Comparison of ENCODE assay signal across 16 cellular contexts in the genomic region with DNA sequence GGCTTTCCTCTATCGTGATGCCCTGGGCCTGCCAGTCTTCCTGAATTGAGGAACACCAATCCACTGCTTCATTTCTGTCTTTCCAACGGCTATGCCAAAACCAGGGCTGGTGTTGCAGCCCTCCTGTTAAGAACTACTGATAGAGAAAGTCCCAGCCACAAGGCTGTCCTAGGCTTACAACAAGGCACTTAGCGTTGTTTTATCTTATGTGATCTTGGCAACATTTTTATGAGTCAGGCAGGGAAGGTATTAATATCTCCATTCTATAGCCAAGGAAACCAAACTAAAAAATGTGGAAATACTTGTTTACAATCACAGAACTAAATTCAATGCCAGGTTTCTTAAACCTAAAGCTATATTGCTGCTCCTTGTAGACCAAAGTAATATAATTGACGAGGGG.
DNase-seq lines count a peak whose midpoint lies in the region; ATAC-seq and TF ChIP-seq lines count a peak whose summit lies in the region.
"Had no signal": no experiment of that assay in that cellular context is flagged by ENCODE, and none has a peak within 500 bp of the region (broad histone marks: within the 10 kb centered on the region; RNA-seq: fewer than 3 reads in every experiment).

No MANE protein-coding gene starts in this region.

- H3K4me1 Mint-ChIP-seq in activated T-helper 17 cell treated with anti-CD3 and anti-CD28 coated beads, Interleukin-2, amount 50 U/mL, for 72 hours = no peaks in the 10 kb centered on the region
- H3K4me1 Mint-ChIP-seq: IgD-negative memory B cell had no signal

- peaks cover 6% of the 10 kb centered on the region for H3K27me3 Mint-ChIP-seq in activated T-helper 17 cell treated with anti-CD3 and anti-CD28 coated beads, Interleukin-2, amount 50 U/mL, for 72 hours

- no peak overlapping the region for H3K4me3 Mint-ChIP-seq in activated T-helper 17 cell treated with anti-CD3 and anti-CD28 coated beads, Interleukin-2, amount 50 U/mL, for 72 hours
- H3K4me3 Mint-ChIP-seq: IgD-negative memory B cell had no signal

- no peaks in the 10 kb centered on the region for H3K27me3 ChIP-seq in SK-N-SH (ENCODE audit: insufficient read depth)
- no peaks in the 10 kb centered on the region for H3K27me3 ChIP-seq in smooth muscle cell (ENCODE audit: low read depth)
- H3K27me3 ChIP-seq: BLaER1 treated with 17β-estradiol and CSF1 and Interleukin-3, amounts not matched to agents 10 nM and 100 nM; Peyer's patch had no signal

- H3K4me1 ChIP-seq in SK-N-SH (ENCODE audit: control insufficient read depth in 1 of 2, insufficient read depth in 2 of 2, low read depth in 1 of 2, low read length in 1 of 2) = no peaks in the 10 kb centered on the region
- H3K4me1 ChIP-seq in smooth muscle cell (ENCODE audit: low read depth) = peaks cover 3% of the 10 kb centered on the region
- H3K4me1 ChIP-seq: BLaER1 treated with 17β-estradiol and CSF1 and Interleukin-3, amounts not matched to agents 10 nM and 100 nM; Peyer's patch had no signal

- TF ChIP-seq EP300 in SK-N-SH (IDR thresholded peaks at IDR 0.05; ENCODE audit: borderline replicate concordance in 1 of 2, low read depth in 1 of 2, low read length in 1 of 2) = no peak

- H3K36me3 ChIP-seq in SK-N-SH (replicated peaks in 1 of 2; ENCODE audit: control insufficient read depth in 1 of 2, insufficient read depth in 2 of 2, low read length in 1 of 2) (no peaks in the 10 kb centered on the region), smooth muscle cell (ENCODE audit: low read depth) (no peaks in the 10 kb centered on the region)
- H3K36me3 ChIP-seq: BLaER1 treated with 17β-estradiol and CSF1 and Interleukin-3, amounts not matched to agents 10 nM and 100 nM; Peyer's patch had no signal

- peaks cover 3% of the 10 kb centered on the region for H3K9me3 Mint-ChIP-seq in activated T-helper 17 cell treated with anti-CD3 and anti-CD28 coated beads, Interleukin-2, amount 50 U/mL, for 72 hours
- H3K9me3 Mint-ChIP-seq: IgD-negative memory B cell had no signal

- H3K27ac Mint-ChIP-seq in activated T-helper 17 cell treated with anti-CD3 and anti-CD28 coated beads, Interleukin-2, amount 50 U/mL, for 72 hours = no peak overlapping the region
- H3K27ac Mint-ChIP-seq: IgD-negative memory B cell had no signal

- H3K4me3 ChIP-seq in SK-N-SH (ENCODE audit: low read depth in 2 of 2, low read length in 1 of 2) (no peak overlapping the region), fibroblast of villous mesenchyme (ENCODE audit: low read depth, low read length) (no peak overlapping the region), smooth muscle cell (no peak overlapping the region)
- H3K4me3 ChIP-seq: BLaER1 treated with 17β-estradiol and CSF1 and Interleukin-3, amounts not matched to agents 10 nM and 100 nM; Peyer's patch had no signal

- H3K9ac ChIP-seq in SK-N-SH (no peak overlapping the region), smooth muscle cell (ENCODE audit: low read depth) (no peak overlapping the region)
- H3K9ac ChIP-seq: BLaER1 treated with 17β-estradiol and CSF1 and Interleukin-3, amounts not matched to agents 10 nM and 100 nM had no signal

- no peaks in the 10 kb centered on the region for H3F3A ChIP-seq in SK-N-SH (replicated peaks; ENCODE audit: insufficient read depth)
- no peaks in the 10 kb centered on the region for H3F3A ChIP-seq in smooth muscle cell (ENCODE audit: low read depth)

- H3K4me2 ChIP-seq in SK-N-SH (no peak overlapping the region), smooth muscle cell (peak overlapping the region; percentile 9)
- H3K4me2 ChIP-seq: BLaER1 treated with 17β-estradiol and CSF1 and Interleukin-3, amounts not matched to agents 10 nM and 100 nM had no signal

- no peak overlapping the region for H2AFZ ChIP-seq in SK-N-SH (ENCODE audit: low read depth)
- H2AFZ ChIP-seq in smooth muscle cell (ENCODE audit: low read depth) = no peak overlapping the region

- no peak for TF ChIP-seq RAD21 in SK-N-SH (IDR thresholded peaks at IDR 0.05; ENCODE audit: low read length)

- H3K27ac ChIP-seq in SK-N-SH (ENCODE audit: low read depth in 2 of 2, low read length in 1 of 2) = no peak overlapping the region; a peak in 1 of 4 replicates
- H3K27ac ChIP-seq in smooth muscle cell (ENCODE audit: low read depth) = peak overlapping the region; percentile 38
- H3K27ac ChIP-seq: BLaER1 treated with 17β-estradiol and CSF1 and Interleukin-3, amounts not matched to agents 10 nM and 100 nM; Peyer's patch had no signal

- no peaks in the 10 kb centered on the region for H3K9me2 ChIP-seq in SK-N-SH

- DNase-seq in SK-N-SH (no peak), amniotic epithelial cell (ENCODE audit: low read depth) (peak; percentile 55), fibroblast of villous mesenchyme (ENCODE audit: low read depth) (peak; percentile 6), smooth muscle cell (lab: John Stamatoyannopoulos, UW; ENCODE audit: unreplicated experiment) (no peak)
- DNase-seq in activated CD4-positive, CD25-positive, alpha-beta regulatory T cell treated with anti-CD3 and anti-CD28 coated beads, Interleukin-2, amount 50 U/mL, for 72 hours = no peak
- DNase-seq: 8988T, DMS53, NCI-H1048, NCI-H345, Peyer's patch had no signal

- ATAC-seq in SK-N-SH treated with all-trans-retinoic acid at 6 μM for 48 hours = peak; percentile 57
- ATAC-seq in activated T-helper 17 cell treated with anti-CD3 and anti-CD28 coated beads, Interleukin-2, amount 50 U/mL, for 72 hours (replicated peaks) = no peak
- ATAC-seq in GM21717 (IDR thresholded peaks at IDR 0.05; ENCODE audit: unreplicated experiment) = no peak
- ATAC-seq: HCT116 had no signal

- POLR2A ChIA-PET in SK-N-SH (lab: Yijun Ruan, JAX) = no interaction called here

- H4K20me1 ChIP-seq in SK-N-SH (ENCODE audit: insufficient read depth) = no peaks in the 10 kb centered on the region
- no peaks in the 10 kb centered on the region for H4K20me1 ChIP-seq in smooth muscle cell (ENCODE audit: low read depth)
- H4K20me1 ChIP-seq: BLaER1 treated with 17β-estradiol and CSF1 and Interleukin-3, amounts not matched to agents 10 nM and 100 nM had no signal

- 48% methylated on average over 3 of the region's 4 CpGs for WGBS in SK-N-SH (ENCODE audit: low lambda C conversion rate)
- WGBS in smooth muscle cell (ENCODE audit: low lambda C conversion rate) = 70% methylated on average over 4 of the region's 4 CpGs

- CTCF ChIA-PET in SK-N-SH (lab: Yijun Ruan, JAX) = no interaction called here

- H3K9me3 ChIP-seq in SK-N-SH = no peaks in the 10 kb centered on the region
- no peaks in the 10 kb centered on the region for H3K9me3 ChIP-seq in smooth muscle cell (replicated peaks; ENCODE audit: low read depth)
- H3K9me3 ChIP-seq: Peyer's patch had no signal

- H3K79me2 ChIP-seq in SK-N-SH (ENCODE audit: insufficient read depth) (no peaks in the 10 kb centered on the region), smooth muscle cell (ENCODE audit: low read depth) (no peaks in the 10 kb centered on the region)

- no peaks in the 10 kb centered on the region for H3K36me3 Mint-ChIP-seq in activated T-helper 17 cell treated with anti-CD3 and anti-CD28 coated beads, Interleukin-2, amount 50 U/mL, for 72 hours (ENCODE audit: low read depth)
- H3K36me3 Mint-ChIP-seq: IgD-negative memory B cell had no signal

- TF ChIP-seq CTCF in SK-N-SH (IDR thresholded peaks at IDR 0.05) (no peak), fibroblast of villous mesenchyme (IDR thresholded peaks at IDR 0.05; ENCODE audit: insufficient read depth, low read depth, low read length) (no peak), smooth muscle cell (IDR thresholded peaks at IDR 0.05; ENCODE audit: borderline replicate concordance, insufficient read depth, poor library complexity, severe bottlenecking) (no peak)

TF ChIP-seq in SK-N-SH treated with all-trans-retinoic acid at 6 μM for 48 hours, 23 proteins besides CTCF, POLR2A, EP300 and RAD21 (continues in another document):
- no peak for TF ChIP-seq ESRRG (CRISPR knock-in tag; IDR thresholded peaks at IDR 0.05)
- TF ChIP-seq ZFP30 (CRISPR knock-in tag; IDR thresholded peaks at IDR 0.05) = no peak
- no peak for TF ChIP-seq ARNTL (CRISPR knock-in tag; IDR thresholded peaks at IDR 0.05; ENCODE audit: borderline replicate concordance, low read depth)
- TF ChIP-seq SNAI2 (CRISPR knock-in tag; IDR thresholded peaks at IDR 0.05) = no peak
- TF ChIP-seq RARB (CRISPR knock-in tag; IDR thresholded peaks at IDR 0.05) = no peak
- no peak for TF ChIP-seq ZNF8 (CRISPR knock-in tag; IDR thresholded peaks at IDR 0.05)

TF ChIP-seq in SK-N-SH, 30 proteins besides CTCF, POLR2A, EP300 and RAD21 (continues in another document):
- no peak for TF ChIP-seq CHD2 (IDR thresholded peaks at IDR 0.05; ENCODE audit: low read length, partially characterized antibody)
- no peak for TF ChIP-seq TEAD4 (IDR thresholded peaks at IDR 0.05; ENCODE audit: borderline replicate concordance, insufficient read depth)
- no peak for TF ChIP-seq NFIC (IDR thresholded peaks at IDR 0.05; ENCODE audit: borderline replicate concordance)
- TF ChIP-seq, protein P1, sequence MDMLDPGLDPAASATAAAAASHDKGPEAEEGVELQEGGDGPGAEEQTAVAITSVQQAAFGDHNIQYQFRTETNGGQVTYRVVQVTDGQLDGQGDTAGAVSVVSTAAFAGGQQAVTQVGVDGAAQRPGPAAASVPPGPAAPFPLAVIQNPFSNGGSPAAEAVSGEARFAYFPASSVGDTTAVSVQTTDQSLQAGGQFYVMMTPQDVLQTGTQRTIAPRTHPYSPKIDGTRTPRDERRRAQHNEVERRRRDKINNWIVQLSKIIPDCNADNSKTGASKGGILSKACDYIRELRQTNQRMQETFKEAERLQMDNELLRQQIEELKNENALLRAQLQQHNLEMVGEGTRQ (IDR thresholded peaks at IDR 0.05; ENCODE audit: borderline replicate concordance, low read depth, low read length) = no peak
- TF ChIP-seq FOXJ3 (CRISPR knock-in tag; IDR thresholded peaks at IDR 0.05) = no peak
- TF ChIP-seq POLR2AphosphoS5 (IDR thresholded peaks at IDR 0.05; ENCODE audit: low read depth, low read length) = no peak
- no peak for TF ChIP-seq MAX (IDR thresholded peaks at IDR 0.05; ENCODE audit: low read depth)
- no peak for TF ChIP-seq RFX5 (IDR thresholded peaks at IDR 0.05; ENCODE audit: low read length)

Comparison
In these comparisons a context has a peak if more than half of its experiments do, and no peak if none do; other contexts are left out.
1. DNase-seq: peak in amniotic epithelial cell (single experiment) and fibroblast of villous mesenchyme (single experiment); none in SK-N-SH (single experiment), smooth muscle cell (single experiment) and activated CD4-positive, CD25-positive, alpha-beta regulatory T cell treated with anti-CD3 and anti-CD28 coated beads, Interleukin-2, amount 50 U/mL, for 72 hours (single experiment).